ENCODE assay signal across 11 cellular contexts in the genomic region with DNA sequence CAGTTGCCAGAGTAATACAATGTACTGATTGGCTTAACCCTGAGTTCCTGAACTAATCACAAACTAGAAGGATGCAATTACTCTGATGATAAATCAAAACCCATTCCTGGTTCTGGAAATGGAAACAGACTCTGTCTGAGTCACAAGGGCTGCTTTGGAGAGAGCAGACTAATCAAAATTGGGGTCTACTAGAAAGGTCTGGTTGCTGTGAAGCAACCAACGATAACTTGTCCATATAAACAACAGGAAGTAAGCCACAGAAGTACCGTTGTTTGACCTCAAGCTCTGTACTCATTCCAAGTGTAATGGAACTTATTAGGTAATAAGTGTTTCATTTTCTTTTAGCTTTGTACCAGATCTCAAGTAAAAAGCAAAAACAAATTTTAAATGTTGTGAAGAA. TPM values are rescaled to one million over a fixed set of nuclear protein-coding genes. Genes with fewer than 3 reads are reported as not detected.
A peak's percentile ranks its signal among the peaks of the same experiment; 100 is the strongest.
DNase-seq lines count a peak whose midpoint lies in the region; ATAC-seq and TF ChIP-seq lines count a peak whose summit lies in the region.
"Had no signal": no experiment of that assay in that cellular context is flagged by ENCODE, and none has a peak within 500 bp of the region (broad histone marks: within the 10 kb centered on the region; RNA-seq: fewer than 3 reads in every experiment).

No MANE protein-coding gene starts in this region.

- no peaks in the 10 kb centered on the region for H3K4me1 ChIP-seq in HAP-1

- H3K9me3 Mint-ChIP-seq in IgD-negative memory B cell (no peaks in the 10 kb centered on the region), memory B cell (no peaks in the 10 kb centered on the region)
- no peaks in the 10 kb centered on the region for H3K9me3 Mint-ChIP-seq in activated T-helper 1 cell treated with anti-CD3 and anti-CD28 coated beads, Interleukin-12 subunit alpha, Interleukin-12 subunit beta, Interleukin-2, Interleukin-4 antibody, amounts not matched to agents 30 ng/mL and 10 ng/mL and 1 ng/mL, durations not matched to agents 14 hours and 24 hours and 36 hours
- H3K9me3 Mint-ChIP-seq: stimulated activated effector memory CD8-positive, alpha-beta T cell treated with anti-CD3 and anti-CD28 coated beads, Interleukin-12 subunit alpha, Interleukin-12 subunit beta, amount 100 ng/mL, for 72 hours had no signal

- H3K27ac Mint-ChIP-seq in IgD-negative memory B cell (peak overlapping the region in 2 of 3 donors; percentile 72 to 86), memory B cell (peak overlapping the region; percentile 99)
- peak overlapping the region; percentile 61 for H3K27ac Mint-ChIP-seq in activated T-helper 1 cell treated with anti-CD3 and anti-CD28 coated beads, Interleukin-12 subunit alpha, Interleukin-12 subunit beta, Interleukin-2, Interleukin-4 antibody, amounts not matched to agents 30 ng/mL and 10 ng/mL and 1 ng/mL, durations not matched to agents 14 hours and 24 hours and 36 hours
- H3K27ac Mint-ChIP-seq: stimulated activated effector memory CD8-positive, alpha-beta T cell treated with anti-CD3 and anti-CD28 coated beads, Interleukin-12 subunit alpha, Interleukin-12 subunit beta, amount 100 ng/mL, for 72 hours had no signal

- H3K36me3 ChIP-seq in HAP-1 (replicated peaks), result no peaks in the 10 kb centered on the region

- H3K4me3 ChIP-seq in HAP-1, result no peak overlapping the region

- peaks cover 33% of the 10 kb centered on the region for H3K36me3 Mint-ChIP-seq in IgD-negative memory B cell
- peaks cover 19% of the 10 kb centered on the region for H3K36me3 Mint-ChIP-seq in activated T-helper 1 cell treated with anti-CD3 and anti-CD28 coated beads, Interleukin-12 subunit alpha, Interleukin-12 subunit beta, Interleukin-2, Interleukin-4 antibody, amounts not matched to agents 30 ng/mL and 10 ng/mL and 1 ng/mL, durations not matched to agents 14 hours and 24 hours and 36 hours (ENCODE audit: low read depth)
- H3K36me3 Mint-ChIP-seq in memory B cell, result peaks cover 41% of the 10 kb centered on the region

- no peaks in the 10 kb centered on the region for H3K9me3 ChIP-seq in HAP-1

- H3K27me3 Mint-ChIP-seq in IgD-negative memory B cell (no peaks in the 10 kb centered on the region), memory B cell (no peaks in the 10 kb centered on the region)
- H3K27me3 Mint-ChIP-seq in activated T-helper 1 cell treated with anti-CD3 and anti-CD28 coated beads, Interleukin-12 subunit alpha, Interleukin-12 subunit beta, Interleukin-2, Interleukin-4 antibody, amounts not matched to agents 30 ng/mL and 10 ng/mL and 1 ng/mL, durations not matched to agents 14 hours and 24 hours and 36 hours (ENCODE audit: insufficient read depth), result no peaks in the 10 kb centered on the region

- no peaks in the 10 kb centered on the region for H3K27me3 ChIP-seq in HAP-1 (ENCODE audit: low read depth)

- TF ChIP-seq CTCF in GM13976 (IDR thresholded peaks at IDR 0.05; ENCODE audit: borderline replicate concordance, control extremely low read depth, extremely low read depth, insufficient read depth, missing control alignments), result no peak

- ATAC-seq in memory B cell (ENCODE audit: low read depth), result no peak
- no peak for ATAC-seq in GM18502 (IDR thresholded peaks at IDR 0.05; ENCODE audit: poor library complexity, unreplicated experiment)
- ATAC-seq: left cardiac atrium; stimulated activated effector memory CD8-positive, alpha-beta T cell treated with anti-CD3 and anti-CD28 coated beads, Interleukin-12 subunit alpha, Interleukin-12 subunit beta, amount 100 ng/mL, for 72 hours had no signal

- in situ Hi-C loops in GM13976 (cut with MboI; ENCODE audit: low sequenced_read_pairs, unreplicated experiment) (no loop called here), HAP-1 (cut with MboI; ENCODE audit: low sequenced_read_pairs) (no loop called here)

- H3K4me1 Mint-ChIP-seq in IgD-negative memory B cell (peaks cover 38 to 46% (median 41%) of the 10 kb centered on the region in 3 donors), memory B cell (peaks cover 42% of the 10 kb centered on the region)
- peaks cover 30% of the 10 kb centered on the region for H3K4me1 Mint-ChIP-seq in activated T-helper 1 cell treated with anti-CD3 and anti-CD28 coated beads, Interleukin-12 subunit alpha, Interleukin-12 subunit beta, Interleukin-2, Interleukin-4 antibody, amounts not matched to agents 30 ng/mL and 10 ng/mL and 1 ng/mL, durations not matched to agents 14 hours and 24 hours and 36 hours (ENCODE audit: low read depth)

- DNase-seq in GM13976 (ENCODE audit: low spot score), result peak; percentile 44
- no peak for DNase-seq in activated T-helper 1 cell treated with anti-CD3 and anti-CD28 coated beads, Interleukin-12 subunit alpha, Interleukin-12 subunit beta, Interleukin-2, Interleukin-4 antibody, amounts not matched to agents 30 ng/mL and 10 ng/mL and 1 ng/mL, durations not matched to agents 14 hours and 24 hours and 36 hours (ENCODE audit: low spot score)
- no peak for DNase-seq in memory B cell (ENCODE audit: low spot score in 2 of 2)
- no peak for DNase-seq in HAP-1 (ENCODE audit: low spot score in 2 of 2)
- DNase-seq in SHP77 (lab: John Stamatoyannopoulos, UW), result no peak
- no peak for DNase-seq in 8988T
- DNase-seq: left cardiac atrium, RPMI8226 had no signal

- H3K4me3 Mint-ChIP-seq in IgD-negative memory B cell, result peak overlapping the region in 1 of 4 donors; percentile 65
- no peak overlapping the region for H3K4me3 Mint-ChIP-seq in activated T-helper 1 cell treated with anti-CD3 and anti-CD28 coated beads, Interleukin-12 subunit alpha, Interleukin-12 subunit beta, Interleukin-2, Interleukin-4 antibody, amounts not matched to agents 30 ng/mL and 10 ng/mL and 1 ng/mL, durations not matched to agents 14 hours and 24 hours and 36 hours
- H3K4me3 Mint-ChIP-seq in memory B cell, result no peak overlapping the region
- H3K4me3 Mint-ChIP-seq: stimulated activated effector memory CD8-positive, alpha-beta T cell treated with anti-CD3 and anti-CD28 coated beads, Interleukin-12 subunit alpha, Interleukin-12 subunit beta, amount 100 ng/mL, for 72 hours had no signal

- intact Hi-C loops in activated T-helper 1 cell treated with anti-CD3 and anti-CD28 coated beads, Interleukin-12 subunit alpha, Interleukin-12 subunit beta, Interleukin-2, Interleukin-4 antibody, amounts not matched to agents 30 ng/mL and 10 ng/mL and 1 ng/mL, durations not matched to agents 14 hours and 24 hours and 36 hours (cut with micrococcal nuclease), result loop anchor here (1.0 kb wide), 2 partner anchors 29 to 50 kb away; a partner anchor contains a TSS

RNA-seq across cellular contexts. Expression of a gene that starts 49.7 kb away (rescaled TPM):
- polyA plus RNA-seq in IgD-negative memory B cell, result 82.4 TPM
- total RNA-seq in activated T-helper 1 cell treated with anti-CD3 and anti-CD28 coated beads, Interleukin-12 subunit alpha, Interleukin-12 subunit beta, Interleukin-2, Interleukin-4 antibody, amounts not matched to agents 30 ng/mL and 10 ng/mL and 1 ng/mL, durations not matched to agents 14 hours and 24 hours and 36 hours, result 3.6 and 4.1 TPM in 2 replicates
